In genomic region chr1:162003061-162003824, GRCh38 we compare ENCODE assay signal across 10 cellular contexts.
DNase-seq lines count a peak whose midpoint lies in the region; TF ChIP-seq lines count a peak whose summit lies in the region.
"Had no signal": no experiment of that assay in that cellular context is flagged by ENCODE, and none has a peak within 500 bp of the region (broad histone marks: within the 10 kb centered on the region; RNA-seq: fewer than 3 reads in every experiment).

No MANE protein-coding gene starts in this region.

- H3K9me3 ChIP-seq in muscle layer of duodenum (ENCODE audit: control insufficient read depth in 1 of 2, low read length in 2 of 2), result no peaks in the 10 kb centered on the region

- no peaks in the 10 kb centered on the region for H3K4me1 ChIP-seq in muscle layer of duodenum (ENCODE audit: control insufficient read depth in 1 of 2, insufficient read depth in 2 of 2, low read length in 2 of 2)

- TF ChIP-seq POLR2A in NB4 (IDR thresholded peaks at IDR 0.05; ENCODE audit: extremely low read depth, insufficient read length), result no peak

- DNase-seq in AG04449 (ENCODE audit: low read depth, low spot score), result peak; percentile 88
- peak; percentile 81 for DNase-seq in NB4 (ENCODE audit: low read depth)
- DNase-seq in NCI-H526 (lab: John Stamatoyannopoulos, UW), result no peak
- DNase-seq in cerebellar nuclear complex (lab: John Stamatoyannopoulos, UW), result no peak
- no peak for DNase-seq in activated effector memory CD4-positive, alpha-beta T cell treated with Interleukin-2 at 50 U/mL for 16 hours
- DNase-seq in stimulated activated naive CD4-positive, alpha-beta T cell treated with Interleukin-2 at 50 U/mL for 16 hours (lab: John Stamatoyannopoulos, UW), result no peak
- DNase-seq: activated CD4-positive, alpha-beta T cell treated with anti-CD3 and anti-CD28 coated beads for 48 hours; CD4-positive, CD25-positive, alpha-beta regulatory T cell had no signal

- peak overlapping the region; percentile 67 for H3K27ac ChIP-seq in cingulate gyrus (ENCODE audit: low read depth, low read length)
- peak overlapping the region; percentile 42 for H3K27ac ChIP-seq in muscle layer of duodenum (ENCODE audit: low read length)

- POLR2A ChIA-PET in AG04449 (lab: Yijun Ruan, JAX), result interaction anchor here (0.7 to 1.2 kb wide), 2 partner anchors 20 to 21 kb away, joined by 3 read pairs; partner anchors contain the start of gene OLFML2B

- peaks cover 0 to 37% of the 10 kb centered on the region in 2 donors for H3K36me3 ChIP-seq in muscle layer of duodenum (ENCODE audit: control insufficient read depth in 1 of 2, insufficient read depth in 2 of 2, low read length in 2 of 2)

- no peaks in the 10 kb centered on the region for H3K27me3 ChIP-seq in muscle layer of duodenum (ENCODE audit: low read depth, low read length)

- CTCF ChIA-PET in AG04449 (lab: Yijun Ruan, JAX), result interaction anchor here (0.8 to 3.9 kb wide), 7 partner anchors 9 to 211 kb away, joined by 3 to 11 read pairs (median 4); partner anchors contain the start of gene OLFML2B

- no peak for TF ChIP-seq CTCF in AG04449 (IDR thresholded peaks at IDR 0.05; ENCODE audit: insufficient read depth, low read length, missing control alignments)
- no peak for TF ChIP-seq CTCF in NB4 (IDR thresholded peaks at IDR 0.05; ENCODE audit: low read depth, low read length)

- H3K4me3 ChIP-seq in AG04449 (ENCODE audit: low read depth, low read length), result no peak overlapping the region
- H3K4me3 ChIP-seq in NB4 (ENCODE audit: low read depth, low read length), result peak overlapping the region; percentile 54
- H3K4me3 ChIP-seq in muscle layer of duodenum (ENCODE audit: low read depth in 1 of 2, low read length in 2 of 2), result no peak overlapping the region

Comparison
In these comparisons a context has a peak if more than half of its experiments do, and no peak if none do; other contexts are left out.
1. DNase-seq: peak in AG04449 (single experiment) and NB4 (single experiment); none in NCI-H526 (0 of 2), cerebellar nuclear complex (0 of 2), activated effector memory CD4-positive, alpha-beta T cell treated with Interleukin-2 at 50 U/mL for 16 hours (single experiment) and stimulated activated naive CD4-positive, alpha-beta T cell treated with Interleukin-2 at 50 U/mL for 16 hours (single experiment).